In genomic region chr6:13590574-13591153, GRCh38 we compare ENCODE assay signal across 1 cellular context.
A peak's percentile ranks its signal among the peaks of the same experiment; 100 is the strongest.
TF ChIP-seq lines count a peak whose summit lies in the region.

No MANE protein-coding gene starts in this region.

TF ChIP-seq in HepG2, 621 proteins besides CTCF, POLR2A, EP300 and RAD21 (continued from another document):
- TF ChIP-seq ARID5B (CRISPR knock-in tag; IDR thresholded peaks at IDR 0.05) = no peak
- TF ChIP-seq ZNF354B (CRISPR knock-in tag; IDR thresholded peaks at IDR 0.05) = peak; percentile 25; the same call in 1 of the 2 replicates
- TF ChIP-seq ZBTB25 (CRISPR knock-in tag; IDR thresholded peaks at IDR 0.05) = no peak
- no peak for TF ChIP-seq KAT8 (CRISPR knock-in tag; IDR thresholded peaks at IDR 0.05)
- no peak for TF ChIP-seq ETS1 (CRISPR knock-in tag; IDR thresholded peaks at IDR 0.05)
- TF ChIP-seq KDM6A (CRISPR knock-in tag; IDR thresholded peaks at IDR 0.05; ENCODE audit: low read depth) = no peak
- TF ChIP-seq SETDB1 (CRISPR knock-in tag; IDR thresholded peaks at IDR 0.05; ENCODE audit: borderline replicate concordance) = no peak
- no peak for TF ChIP-seq KDM1A (CRISPR knock-in tag; IDR thresholded peaks at IDR 0.05)
- TF ChIP-seq NFE2 (CRISPR knock-in tag; IDR thresholded peaks at IDR 0.05) = no peak
- TF ChIP-seq EZH2 (conservative IDR thresholded peaks at IDR 0.05; ENCODE audit: low read depth, low read length) = no peak
- 0 out of 2 replicates have a peak, but pooled peaks have one; percentile 8 for TF ChIP-seq NBN (conservative IDR thresholded peaks at IDR 0.05)
- TF ChIP-seq ISX (CRISPR knock-in tag; conservative IDR thresholded peaks at IDR 0.05) = no peak
- TF ChIP-seq TARDBP (CRISPR knock-in tag; IDR thresholded peaks at IDR 0.05) = 0 out of 2 replicates have a peak, but pooled peaks have one; percentile 21
- TF ChIP-seq ZNF670 (CRISPR knock-in tag; IDR thresholded peaks at IDR 0.05; ENCODE audit: borderline replicate concordance) = no peak
- TF ChIP-seq ZNF777 (CRISPR knock-in tag; IDR thresholded peaks at IDR 0.05) = no peak
- TF ChIP-seq KLF15 (CRISPR knock-in tag; IDR thresholded peaks at IDR 0.05; ENCODE audit: borderline replicate concordance) = no peak
- TF ChIP-seq MED8 (CRISPR knock-in tag; IDR thresholded peaks at IDR 0.05; ENCODE audit: insufficient replicate concordance) = no peak
- peak; percentile 95 for TF ChIP-seq ZNF646 (CRISPR knock-in tag; IDR thresholded peaks at IDR 0.05)
- no peak for TF ChIP-seq ZNF747 (CRISPR knock-in tag; IDR thresholded peaks at IDR 0.05; ENCODE audit: borderline replicate concordance)
- no peak for TF ChIP-seq ZEB1 (IDR thresholded peaks at IDR 0.05; ENCODE audit: insufficient replicate concordance, low read depth)
- TF ChIP-seq FOXA1 (IDR thresholded peaks at IDR 0.05) = 0 out of 2 replicates have a peak, but pooled peaks have one; percentile 30
- no peak for TF ChIP-seq FOXA1 (CRISPR knock-in tag; IDR thresholded peaks at IDR 0.05)
- TF ChIP-seq ZNF878 (CRISPR knock-in tag; IDR thresholded peaks at IDR 0.05) = no peak
- no peak for TF ChIP-seq ZNF704 (CRISPR knock-in tag; IDR thresholded peaks at IDR 0.05; ENCODE audit: borderline replicate concordance)
- no peak for TF ChIP-seq ZNF33B (CRISPR knock-in tag; IDR thresholded peaks at IDR 0.05)
- no peak for TF ChIP-seq ZNF879 (CRISPR knock-in tag; IDR thresholded peaks at IDR 0.05)
- no peak for TF ChIP-seq BRF2 (CRISPR knock-in tag; IDR thresholded peaks at IDR 0.05)
- TF ChIP-seq KMT2A (CRISPR knock-in tag; IDR thresholded peaks at IDR 0.05) = no peak
- no peak for TF ChIP-seq ONECUT2 (CRISPR knock-in tag; IDR thresholded peaks at IDR 0.05)
- no peak for TF ChIP-seq PLSCR1 (CRISPR knock-in tag; IDR thresholded peaks at IDR 0.05; ENCODE audit: borderline replicate concordance)
- TF ChIP-seq LCORL (IDR thresholded peaks at IDR 0.05) = peak; percentile 25; the same call in 1 of the 2 replicates
- no peak for TF ChIP-seq LCORL (CRISPR knock-in tag; IDR thresholded peaks at IDR 0.05)
- no peak for TF ChIP-seq JUND (CRISPR knock-in tag; IDR thresholded peaks at IDR 0.05)
- TF ChIP-seq NCOA5 (CRISPR knock-in tag; IDR thresholded peaks at IDR 0.05) = no peak
- TF ChIP-seq ZNF75D (CRISPR knock-in tag; IDR thresholded peaks at IDR 0.05; ENCODE audit: borderline replicate concordance) = no peak
- no peak for TF ChIP-seq NKX3-1 (CRISPR knock-in tag; IDR thresholded peaks at IDR 0.05)
- no peak for TF ChIP-seq ZBTB34 (CRISPR knock-in tag; IDR thresholded peaks at IDR 0.05)
- no peak for TF ChIP-seq GMEB1 (CRISPR knock-in tag; IDR thresholded peaks at IDR 0.05; ENCODE audit: borderline replicate concordance)
TF ChIP-seq in HepG2: peak in this region for 12.
